ENCODE assay signal across 8 cellular contexts in the genomic region with DNA sequence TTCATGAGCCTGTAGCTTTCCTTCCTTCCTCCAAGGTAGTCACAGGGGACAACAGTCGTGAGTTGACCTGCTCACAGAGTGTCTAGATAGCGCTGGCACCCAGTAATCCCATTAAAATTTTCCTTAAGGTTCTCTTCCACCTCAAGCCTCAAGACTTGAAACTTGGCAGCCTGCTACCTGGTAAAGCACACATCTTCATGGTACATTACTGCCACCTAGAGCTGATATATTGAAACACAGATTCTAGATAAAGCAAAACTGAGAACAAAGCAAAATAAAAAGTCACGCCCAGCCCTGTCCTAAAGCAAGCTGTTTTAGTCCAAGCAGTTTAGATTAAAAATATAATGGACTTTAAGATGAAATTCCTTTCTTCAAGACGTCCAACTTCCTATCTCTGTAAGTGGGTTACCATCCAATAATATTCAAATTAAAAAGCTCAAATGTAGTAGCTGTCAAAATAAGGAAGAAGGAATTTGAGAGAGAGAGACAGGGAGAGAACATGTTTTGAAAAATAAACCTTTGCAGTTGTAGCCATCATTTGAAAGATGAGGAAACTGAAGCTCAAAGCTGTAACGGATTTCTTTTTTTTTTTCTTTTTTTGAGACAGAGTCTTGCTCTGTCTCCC. TPM values are rescaled to one million over a fixed set of nuclear protein-coding genes. Genes with fewer than 3 reads are reported as not detected.
DNase-seq lines count a peak whose midpoint lies in the region; ATAC-seq, FAIRE-seq and TF ChIP-seq lines count a peak whose summit lies in the region.

No MANE protein-coding gene starts in this region.

- H3K27ac ChIP-seq in mammary epithelial cell (ENCODE audit: insufficient read depth, low read depth, low read length), result no peak overlapping the region
- no peak overlapping the region for H3K27ac ChIP-seq in keratinocyte (ENCODE audit: control insufficient read depth, insufficient read depth, low read length)

- 0% methylated on average over 5 of the region's 5 CpGs for WGBS in mammary epithelial cell (ENCODE audit: low coverage, missing lambda C conversion rate)

- FAIRE-seq in keratinocyte (lab: Jason Lieb, UNC), result peak; percentile 79

- BruUV-seq in mammary epithelial cell (replicated peaks; lab: Mats Ljungman, UMichigan), result no TSS peak

- H3K9ac ChIP-seq in NT2/D1 (ENCODE audit: insufficient read length, low read depth), result no peak overlapping the region
- H3K9ac ChIP-seq in mammary epithelial cell (ENCODE audit: insufficient read depth, low read length), result no peak overlapping the region
- H3K9ac ChIP-seq in keratinocyte (ENCODE audit: control insufficient read depth, extremely low read depth, insufficient read depth, low read length), result no peak overlapping the region

- dilution Hi-C loops in mammary epithelial cell (cut with HindIII; ENCODE audit: low sequenced_read_pairs), result loop anchor here (10.0 kb wide), 1 partner anchor 162 kb away; no protein-coding TSS in a partner anchor
- dilution Hi-C loops in keratinocyte (cut with MboI; ENCODE audit: extremely low pct_ligation_motif_present, low sequenced_read_pairs), result no loop called here

- intact Hi-C loops in mammary epithelial cell (cut with micrococcal nuclease), result loop anchor here (1.0 to 10.0 kb wide), 7 partner anchors 20 to 1555 kb away; partner anchors contain the start of gene NOL7

- H3K4me2 ChIP-seq in mammary epithelial cell (ENCODE audit: insufficient read depth, low read depth, low read length) (no peak overlapping the region), keratinocyte (ENCODE audit: control insufficient read depth, extremely low read depth, insufficient read depth, low read depth, low read length) (no peak overlapping the region)

- CTCF ChIA-PET in mammary epithelial cell (lab: Charles Lee; ENCODE audit: low non-redundant PET), result interaction anchor here (0.6 to 1.1 kb wide), 9 partner anchors 8 to 1459 kb away, joined by 3 to 9 read pairs (median 5); no protein-coding TSS in a partner anchor

- no peaks in the 10 kb centered on the region; the same call in 1 of the 2 replicates for H3K9me3 ChIP-seq in NT2/D1 (ENCODE audit: insufficient read depth, low read length)
- no peaks in the 10 kb centered on the region for H3K9me3 ChIP-seq in mammary epithelial cell (replicated peaks; ENCODE audit: insufficient read depth, low read length)
- no peaks in the 10 kb centered on the region for H3K9me3 ChIP-seq in keratinocyte (ENCODE audit: control insufficient read depth, low read depth, low read length)

- peak; percentile 47 for DNase-seq in AG08396 (ENCODE audit: low spot score)
- peak; percentile 31 for DNase-seq in HuH-7 (ENCODE audit: low spot score)
- peak; percentile 44 for DNase-seq in NT2/D1 (ENCODE audit: low read depth, low spot score)
- peak; percentile 68 for DNase-seq in mammary epithelial cell
- DNase-seq in keratinocyte (ENCODE audit: low read depth, low spot score), result no peak
- peak; percentile 58 for DNase-seq in stromal cell of bone marrow (ENCODE audit: low read depth)

- H4K20me1 ChIP-seq in mammary epithelial cell (ENCODE audit: insufficient read depth, low read length) (no peaks in the 10 kb centered on the region), keratinocyte (ENCODE audit: control insufficient read depth, extremely low read depth, insufficient read depth, low read length) (no peaks in the 10 kb centered on the region)

- ATAC-seq in HG02642 (IDR thresholded peaks at IDR 0.05; ENCODE audit: poor library complexity, unreplicated experiment), result no peak

- peaks cover 4% of the 10 kb centered on the region for H3K27me3 ChIP-seq in NT2/D1 (ENCODE audit: insufficient read depth, insufficient read length)
- no peaks in the 10 kb centered on the region for H3K27me3 ChIP-seq in mammary epithelial cell (ENCODE audit: insufficient read depth, low read length)
- no peaks in the 10 kb centered on the region for H3K27me3 ChIP-seq in keratinocyte (ENCODE audit: control insufficient read depth, extremely low read depth, insufficient read depth, low read length)

- in situ Hi-C loops in mammary epithelial cell (cut with MboI; ENCODE audit: low sequenced_read_pairs in 2 of 2), result no loop called here

- H2AFZ ChIP-seq in mammary epithelial cell (ENCODE audit: low read depth, low read length) (no peak overlapping the region), keratinocyte (ENCODE audit: control insufficient read depth, low read length) (no peak overlapping the region)

- no peak overlapping the region for H3K4me3 ChIP-seq in NT2/D1 (ENCODE audit: insufficient read length, low read depth)
- H3K4me3 ChIP-seq in mammary epithelial cell (replicated peaks in 1 of 3; ENCODE audit: insufficient read depth in 1 of 3, low read depth in 2 of 3, low read length in 3 of 3), result no peak overlapping the region
- no peak overlapping the region for H3K4me3 ChIP-seq in keratinocyte (ENCODE audit: control insufficient read depth in 2 of 3, extremely low read depth in 1 of 3, insufficient read depth in 2 of 3, low read depth in 1 of 3, low read length in 3 of 3)

- TF ChIP-seq CTCF in GM12873 (IDR thresholded peaks at IDR 0.05; ENCODE audit: insufficient read depth, low read depth, low read length, missing control alignments), result peak; percentile 59
- TF ChIP-seq CTCF in mammary epithelial cell (conservative IDR thresholded peaks at IDR 0.05 in 1 of 2, IDR thresholded peaks at IDR 0.05 in 1 of 2; ENCODE audit: extremely low read depth in 1 of 2, insufficient read depth in 1 of 2, low read depth in 1 of 2, low read length in 2 of 2), result peak; percentile 48 to 62
- peak; percentile 37 to 56 (median 39) for TF ChIP-seq CTCF in keratinocyte (optimal IDR thresholded peaks at IDR 0.05 in 1 of 3, IDR thresholded peaks at IDR 0.05 in 1 of 3, conservative IDR thresholded peaks at IDR 0.05 in 1 of 3; ENCODE audit: extremely low read depth in 1 of 3, insufficient read depth in 2 of 3, low read length in 3 of 3)

- H3K36me3 ChIP-seq in NT2/D1 (ENCODE audit: insufficient read depth, insufficient read length, low read length) (no peaks in the 10 kb centered on the region), mammary epithelial cell (ENCODE audit: insufficient read depth, low read length) (no peaks in the 10 kb centered on the region), keratinocyte (ENCODE audit: control insufficient read depth in 2 of 2, extremely low read depth in 1 of 2, insufficient read depth in 2 of 2, low read length in 2 of 2) (no peaks in the 10 kb centered on the region)

- no peaks in the 10 kb centered on the region for H3K9me1 ChIP-seq in keratinocyte (ENCODE audit: control insufficient read depth, extremely low read depth, insufficient read depth, low read length)

- H3K4me1 ChIP-seq in NT2/D1 (ENCODE audit: insufficient read depth, insufficient read length) (no peaks in the 10 kb centered on the region), mammary epithelial cell (ENCODE audit: insufficient read depth, low read length) (peaks cover 15% of the 10 kb centered on the region), keratinocyte (ENCODE audit: control insufficient read depth, extremely low read depth, insufficient read depth, low read length) (peaks cover 11% of the 10 kb centered on the region)

- H3K79me2 ChIP-seq in mammary epithelial cell (ENCODE audit: insufficient read depth, low read length) (no peaks in the 10 kb centered on the region), keratinocyte (ENCODE audit: control insufficient read depth, insufficient read depth, low read length) (no peaks in the 10 kb centered on the region)

RNA-seq across cellular contexts. Expression of gene CD83, which starts 50.7 kb away (rescaled TPM):
- total RNA-seq in mammary epithelial cell, result 1 to 10 TPM in 1 of 2 donors, under 1 TPM in 1; 0.83 to 4.4 TPM
- polyA plus RNA-seq in mammary epithelial cell (1.9 TPM), keratinocyte (2.2 to 3.8 TPM (median 3.4 TPM) in 3 replicates)
- polyA minus RNA-seq in mammary epithelial cell (1.8 TPM), keratinocyte (1.4 to 2.0 TPM (median 1.5 TPM) in 3 replicates)
- 0.52 TPM for polyA plus RNA-seq in keratinocyte (2011; ENCODE audit: low read depth)
- 1.9 and 2.5 TPM in 2 replicates for polyA plus RNA-seq in keratinocyte (2011; cell fraction: cytosol; rRNA removed)
- 2.3 TPM in 2 replicates for polyA plus RNA-seq in keratinocyte (2011; cell fraction: nucleus; rRNA removed)
- 1.5 and 3.8 TPM in 2 replicates for polyA plus RNA-seq in keratinocyte (2012; ENCODE audit: low replicate concordance)
- 0.77 TPM for polyA minus RNA-seq in keratinocyte (2011; cell fraction: cytosol; rRNA and poly(A)+ RNA removed)
- polyA minus RNA-seq in keratinocyte (2011; cell fraction: nucleus; rRNA and poly(A)+ RNA removed), result 0.74 and 0.93 TPM in 2 replicates
